In genomic region chr17:8867361-8867981, GRCh38 we compare ENCODE assay signal across 12 cellular contexts. TPM values are rescaled to one million over a fixed set of nuclear protein-coding genes. Genes with fewer than 3 reads are reported as not detected.
DNase-seq lines count a peak whose midpoint lies in the region; ATAC-seq and TF ChIP-seq lines count a peak whose summit lies in the region.
"Had no signal": no experiment of that assay in that cellular context is flagged by ENCODE, and none has a peak within 500 bp of the region (broad histone marks: within the 10 kb centered on the region; RNA-seq: fewer than 3 reads in every experiment).

A gene with protein sequence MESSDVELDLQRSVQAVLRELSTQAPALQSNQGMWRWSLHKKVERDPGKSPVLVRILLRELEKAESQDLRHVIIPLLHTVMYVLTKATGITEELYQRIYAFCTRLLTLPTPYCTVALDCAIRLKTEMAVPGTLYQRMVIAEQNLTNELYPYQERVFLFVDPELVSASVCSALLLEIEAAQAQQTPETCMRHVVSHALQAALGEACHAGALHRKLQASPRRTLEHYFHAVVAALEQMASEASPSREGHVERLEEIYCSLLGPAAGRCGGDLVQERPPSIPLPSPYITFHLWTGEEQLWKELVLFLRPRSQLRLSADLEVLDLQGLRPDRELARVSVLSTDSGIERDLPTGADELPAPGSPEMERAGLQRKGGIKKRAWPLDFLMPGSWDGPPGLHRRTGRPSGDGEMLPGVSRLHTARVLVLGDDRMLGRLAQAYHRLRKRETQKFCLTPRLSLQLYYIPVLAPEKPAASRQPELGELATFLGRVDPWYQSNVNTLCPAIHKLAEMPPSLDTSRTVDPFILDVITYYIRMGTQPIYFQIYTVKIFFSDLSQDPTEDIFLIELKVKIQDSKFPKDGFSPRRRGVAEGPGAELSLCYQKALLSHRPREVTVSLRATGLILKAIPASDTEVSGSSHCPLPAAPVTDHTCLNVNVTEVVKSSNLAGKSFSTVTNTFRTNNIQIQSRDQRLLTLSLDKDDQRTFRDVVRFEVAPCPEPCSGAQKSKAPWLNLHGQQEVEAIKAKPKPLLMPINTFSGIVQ (minus strand): TSS chr17:8867674. CDS start chr17:8849794, 17,880 bp downstream.

- no peaks in the 10 kb centered on the region for H3K79me2 ChIP-seq in mammary epithelial cell (ENCODE audit: insufficient read depth, low read length)

- DNase-seq in breast epithelium (ENCODE audit: low spot score in 2 of 2) (no peak), mammary epithelial cell (no peak), NOMO-1 treated with dmso at 0.1 percent for 144 hours (lab: John Stamatoyannopoulos, UW; ENCODE audit: unreplicated experiment) (peak; percentile 35), cardiac septum (ENCODE audit: low spot score) (peak; percentile 74), upper lobe of right lung (no peak), H7 (no peak)
- DNase-seq: activated CD4-positive, alpha-beta T cell treated with anti-CD3 and anti-CD28 coated beads, Interleukin-2, amount 50 U/mL, for 1 hour; NCI-H526; thyroid gland had no signal

- H2AFZ ChIP-seq in mammary epithelial cell (ENCODE audit: low read depth, low read length): no peak within 1 kb of the TSS

- no peaks in the 10 kb centered on the region for H3K27me3 ChIP-seq in breast epithelium
- H3K27me3 ChIP-seq in mammary epithelial cell (ENCODE audit: insufficient read depth, low read length): no peaks in the 10 kb centered on the region
- peaks cover 6% of the 10 kb centered on the region for H3K27me3 ChIP-seq in upper lobe of right lung
- no peaks in the 10 kb centered on the region; the same call in 1 of the 2 replicates for H3K27me3 ChIP-seq in H7 (ENCODE audit: control insufficient read depth, insufficient read depth, low read length)
- H3K27me3 ChIP-seq: thyroid gland had no signal

- H3K27ac ChIP-seq in breast epithelium (no peak within 1 kb of the TSS), mammary epithelial cell (ENCODE audit: insufficient read depth, low read depth, low read length) (no peak within 1 kb of the TSS), upper lobe of right lung (no peak within 1 kb of the TSS)
- H3K27ac ChIP-seq: thyroid gland had no signal

- no peak within 1 kb of the TSS for H3K9ac ChIP-seq in mammary epithelial cell (ENCODE audit: insufficient read depth, low read length)

- no peaks in the 10 kb centered on the region for H4K20me1 ChIP-seq in mammary epithelial cell (ENCODE audit: insufficient read depth, low read length)

- H3K4me3 ChIP-seq in breast epithelium (peak within 1 kb of the TSS in 2 of 3 donors; percentile 8 to 13), mammary epithelial cell (replicated peaks in 1 of 3; ENCODE audit: insufficient read depth in 1 of 3, low read depth in 2 of 3, low read length in 3 of 3) (no peak within 1 kb of the TSS), upper lobe of right lung (peak within 1 kb of the TSS; percentile 28), H7 (ENCODE audit: insufficient read depth, low read depth, low read length) (no peak within 1 kb of the TSS)
- H3K4me3 ChIP-seq: thyroid gland had no signal

- intact Hi-C loops in breast epithelium (cut with DNase I; ENCODE audit: low total_unique reads): no loop called here
- intact Hi-C loops in mammary epithelial cell (cut with micrococcal nuclease): no loop called here
- intact Hi-C loops in cardiac septum (cut with DNase I): no loop called here
- intact Hi-C loops in upper lobe of right lung (cut with DNase I): no loop called here

- in situ Hi-C loops in mammary epithelial cell (cut with MboI; ENCODE audit: low sequenced_read_pairs in 2 of 2): no loop called here

- H3K36me3 ChIP-seq in breast epithelium (no peaks in the 10 kb centered on the region), mammary epithelial cell (ENCODE audit: insufficient read depth, low read length) (no peaks in the 10 kb centered on the region), upper lobe of right lung (no peaks in the 10 kb centered on the region), H7 (replicated peaks; ENCODE audit: control insufficient read depth, insufficient read depth, low read length) (no peaks in the 10 kb centered on the region)
- H3K36me3 ChIP-seq: thyroid gland had no signal

- CTCF ChIA-PET in mammary epithelial cell (lab: Charles Lee; ENCODE audit: low non-redundant PET): no interaction called here

- TF ChIP-seq POLR2A in breast epithelium (IDR thresholded peaks at IDR 0.05): no peak

- peak; percentile 52 for ATAC-seq in upper lobe of right lung
- no peak for ATAC-seq in HG03342 (IDR thresholded peaks at IDR 0.05; ENCODE audit: unreplicated experiment)
- no peak for ATAC-seq in GM21381 (IDR thresholded peaks at IDR 0.05; ENCODE audit: unreplicated experiment)

- H3K9me3 ChIP-seq in breast epithelium (no peaks in the 10 kb centered on the region), mammary epithelial cell (replicated peaks; ENCODE audit: insufficient read depth, low read length) (no peaks in the 10 kb centered on the region), upper lobe of right lung (no peaks in the 10 kb centered on the region)
- H3K9me3 ChIP-seq: thyroid gland had no signal

- no peak for TF ChIP-seq CTCF in breast epithelium (IDR thresholded peaks at IDR 0.05)
- no peak for TF ChIP-seq CTCF in mammary epithelial cell (conservative IDR thresholded peaks at IDR 0.05 in 1 of 2, IDR thresholded peaks at IDR 0.05 in 1 of 2; ENCODE audit: extremely low read depth in 1 of 2, insufficient read depth in 1 of 2, low read depth in 1 of 2, low read length in 2 of 2)
- no peak for TF ChIP-seq CTCF in upper lobe of right lung (IDR thresholded peaks at IDR 0.05)

- BruUV-seq in mammary epithelial cell (replicated peaks; lab: Mats Ljungman, UMichigan): no TSS peak

- dilution Hi-C loops in mammary epithelial cell (cut with HindIII; ENCODE audit: low sequenced_read_pairs): no loop called here

- WGBS in mammary epithelial cell (ENCODE audit: low coverage, missing lambda C conversion rate): 69% methylated on average over 9 of the region's 12 CpGs

- H3K4me1 ChIP-seq in breast epithelium: no peaks in the 10 kb centered on the region
- H3K4me1 ChIP-seq in mammary epithelial cell (ENCODE audit: insufficient read depth, low read length): peaks cover 4% of the 10 kb centered on the region
- H3K4me1 ChIP-seq in upper lobe of right lung: no peaks in the 10 kb centered on the region
- H3K4me1 ChIP-seq: thyroid gland had no signal

- H3K4me2 ChIP-seq in mammary epithelial cell (ENCODE audit: insufficient read depth, low read depth, low read length): no peak within 1 kb of the TSS

RNA-seq across cellular contexts. Expression of the gene that starts here (rescaled TPM):
- total RNA-seq in breast epithelium (1 to 10 TPM in 2 of 3 donors, under 1 TPM in 1; under 0.01 to 2.9 (median 2.5) TPM), mammary epithelial cell (under 1 TPM in 1 of 2 donors, not detected in 1; under 0.01 TPM), cardiac septum (1.00 TPM), upper lobe of right lung (2.7 TPM)
- 0.07 TPM for polyA plus RNA-seq in mammary epithelial cell
- not detected for polyA minus RNA-seq in mammary epithelial cell
- 0.14 TPM in 1 of 2 replicates, not detected in the other for total RNA-seq in H7 (2014; rRNA removed; shearing (Covaris generic))
- total RNA-seq: dermis microvascular lymphatic vessel endothelial cell had no signal

Comparison
In these comparisons a context has a peak if more than half of its experiments do, and no peak if none do; other contexts are left out.
1. H3K4me3 ChIP-seq: peak in breast epithelium (2 of 3) and upper lobe of right lung (single experiment); none in mammary epithelial cell (0 of 3) and H7 (single experiment).
2. Peak in DNase-seq in cardiac septum; RNA of the gene not detected or under 1 TPM.